19 cellular contexts compared by ENCODE assay signal in genomic region chr13:95226051-95226450, GRCh38.
DNase-seq lines count a peak whose midpoint lies in the region; ATAC-seq, FAIRE-seq and TF ChIP-seq lines count a peak whose summit lies in the region.
"Had no signal": no experiment of that assay in that cellular context is flagged by ENCODE, and none has a peak within 500 bp of the region (broad histone marks: within the 10 kb centered on the region; RNA-seq: fewer than 3 reads in every experiment).

No MANE protein-coding gene starts in this region.

- ATAC-seq in PC-3 (no peak), sciatic nerve (no peak), GM19463 (IDR thresholded peaks at IDR 0.05; ENCODE audit: unreplicated experiment) (no peak)

- no peaks in the 10 kb centered on the region for H3K36me3 ChIP-seq in PC-3 (ENCODE audit: low read depth, low read length)

- CTCF ChIA-PET in PC-3 (lab: Charles Lee): no interaction called here

- peak; percentile 70 for FAIRE-seq in colon (lab: Jason Lieb, UNC)
- FAIRE-seq: G401.6, H1, RCC 7860 had no signal

- no peaks in the 10 kb centered on the region for H3F3A ChIP-seq in PC-3 (ENCODE audit: low read length, unreplicated experiment)

- no peaks in the 10 kb centered on the region for H3K9me2 ChIP-seq in PC-3 (replicated peaks; ENCODE audit: low read length)

- H3K4me2 ChIP-seq in PC-3 (ENCODE audit: low read length): 0 out of 2 replicates have a peak overlapping the region, but pooled peaks have one; percentile 16
- H3K4me2 ChIP-seq: KMS-11 had no signal

- H3K27ac Mint-ChIP-seq in nephron: peak overlapping the region; percentile 65 to 86 (median 82)

- H3K4me1 ChIP-seq in PC-3 (ENCODE audit: insufficient read depth, low read length): peaks cover 12% of the 10 kb centered on the region; the same call in 1 of the 2 replicates

- H3K9me3 ChIP-seq in PC-3 (ENCODE audit: low read length): no peaks in the 10 kb centered on the region

- no peak overlapping the region for H3K4me3 ChIP-seq in PC-3 (ENCODE audit: low read length)

- peaks cover 12% of the 10 kb centered on the region for H3K4me1 Mint-ChIP-seq in nephron

- H2AFZ ChIP-seq in PC-3 (ENCODE audit: low read length): no peak overlapping the region

- BruUV-seq in PC-3 (replicated peaks; lab: Mats Ljungman, UMichigan): no TSS peak

- H4K20me1 ChIP-seq in PC-3 (ENCODE audit: low read length): no peaks in the 10 kb centered on the region

- POLR2A ChIA-PET in PC-3 (lab: Charles Lee; ENCODE audit: unreplicated experiment): no interaction called here

- no peaks in the 10 kb centered on the region for H3K36me3 Mint-ChIP-seq in nephron (ENCODE audit: low read depth)

- no peak overlapping the region for H3K4me3 Mint-ChIP-seq in nephron

- no peak for TF ChIP-seq CTCF in C4-2B (conservative IDR thresholded peaks at IDR 0.05)
- no peak for TF ChIP-seq CTCF in PC-3 (conservative IDR thresholded peaks at IDR 0.05; ENCODE audit: low read depth, low read length)
- no peak for TF ChIP-seq CTCF in nephron (IDR thresholded peaks at IDR 0.05; ENCODE audit: unreplicated experiment in 3 of 3)

- H3K27me3 ChIP-seq in PC-3 (ENCODE audit: low read length): no peaks in the 10 kb centered on the region

- H3K27me3 Mint-ChIP-seq in nephron (ENCODE audit: low read depth): peaks cover 3% of the 10 kb centered on the region

- H3K27ac ChIP-seq in C4-2B: peak overlapping the region; percentile 80; the same call in 1 of the 2 replicates
- H3K27ac ChIP-seq in PC-3 (ENCODE audit: low read length): no peak overlapping the region
- H3K27ac ChIP-seq: KMS-11 had no signal

- no peaks in the 10 kb centered on the region for H3K79me2 ChIP-seq in PC-3 (ENCODE audit: low read length)

- no peak overlapping the region for H3K9ac ChIP-seq in PC-3 (ENCODE audit: low read length)
- H3K9ac ChIP-seq: KMS-11 had no signal

- no peaks in the 10 kb centered on the region for H3K9me3 Mint-ChIP-seq in nephron

- intact Hi-C loops in PC-3 (cut with micrococcal nuclease): loop anchor here (1.0 kb wide), 1 partner anchor 8 kb away; no protein-coding TSS in a partner anchor
- intact Hi-C loops in sciatic nerve (cut with DNase I): no loop called here

- peak; percentile 63 for DNase-seq in PC-3
- DNase-seq in stimulated activated CD4-positive, alpha-beta T cell treated with anti-CD3 and anti-CD28 coated beads, Interleukin-2, amount 100 ng/mL, for 48 hours: no peak
- no peak for DNase-seq in stimulated activated CD4-positive, alpha-beta T cell treated with anti-CD3 and anti-CD28 coated beads, Interleukin-2, amount 100 ng/mL, for 24 hours
- DNase-seq in sciatic nerve (ENCODE audit: low spot score): no peak
- DNase-seq: C1 segment of cervical spinal cord, MM.1S, NCI-H1105, NCI-H1694 treated with DMSO at 0.1 percent for 48 hours, NCI-H446 treated with DMSO at 0.1 percent for 48 hours, NCI-H748 treated with DMSO at 0.1 percent for 48 hours, SHP77 had no signal
